ENCODE assay signal across 1 cellular context in the genomic region with DNA sequence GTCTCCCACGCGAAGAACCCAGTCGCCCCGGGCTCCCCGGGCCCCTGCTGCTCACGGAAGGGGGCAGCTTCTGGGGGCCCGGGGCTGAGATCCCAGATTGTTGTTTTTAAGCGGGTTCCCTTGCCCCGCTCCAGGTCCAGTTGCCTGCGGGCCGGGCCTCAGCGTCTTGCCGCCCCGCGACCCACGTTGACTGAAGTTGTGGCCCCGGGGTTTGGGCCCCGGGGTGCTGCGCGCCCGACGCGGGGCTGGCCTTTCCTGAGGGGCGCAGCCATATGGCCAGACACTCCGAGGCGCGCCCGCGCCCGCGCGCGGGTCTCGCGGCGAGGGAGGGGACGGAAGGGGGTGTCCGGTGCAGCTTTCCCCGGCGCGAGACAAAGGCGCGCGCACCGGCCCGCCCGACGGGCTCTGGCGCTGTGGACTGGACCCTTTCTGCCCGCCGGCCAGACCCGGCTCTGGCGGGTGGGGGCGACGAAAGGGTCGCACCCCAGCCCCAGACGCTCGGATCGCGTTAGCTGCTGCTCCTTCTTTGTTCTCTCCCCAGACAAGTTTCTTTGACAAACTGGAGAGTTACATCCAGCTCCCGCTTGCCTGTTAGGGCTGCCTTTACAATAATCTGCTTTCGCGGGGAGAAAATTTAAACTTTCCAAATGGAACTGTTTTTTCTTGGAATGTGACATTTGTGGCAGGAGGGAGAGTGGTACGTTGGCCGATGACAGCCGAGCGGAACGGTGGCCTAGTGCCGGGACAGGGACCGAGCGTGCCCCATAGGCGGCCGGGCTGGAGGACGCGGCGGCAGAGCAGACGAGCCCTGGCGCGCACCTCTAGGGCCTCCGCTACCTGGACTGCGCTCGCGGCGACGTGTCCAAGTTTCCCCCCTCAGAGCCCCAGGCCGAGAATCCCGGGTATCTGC.
A peak's percentile ranks its signal among the peaks of the same experiment; 100 is the strongest.
TF ChIP-seq lines count a peak whose summit lies in the region.

No MANE protein-coding gene starts in this region.

TF ChIP-seq in HepG2, 621 proteins besides CTCF, POLR2A, EP300 and RAD21 (continued from another document):
- TF ChIP-seq MTF2 (CRISPR knock-in tag; IDR thresholded peaks at IDR 0.05; ENCODE audit: borderline replicate concordance), result 0 out of 2 replicates have a peak, but pooled peaks have one; percentile 26
- TF ChIP-seq TRIM24 (CRISPR knock-in tag; IDR thresholded peaks at IDR 0.05), result no peak
- TF ChIP-seq ZC3H13 (CRISPR knock-in tag; IDR thresholded peaks at IDR 0.05), result 0 out of 2 replicates have a peak, but pooled peaks have one; percentile 34
- no peak for TF ChIP-seq ZBTB3 (CRISPR knock-in tag; IDR thresholded peaks at IDR 0.05; ENCODE audit: borderline replicate concordance, low read depth)
- peak; percentile 52 for TF ChIP-seq ZNF777 (CRISPR knock-in tag; IDR thresholded peaks at IDR 0.05)
- TF ChIP-seq EZH2 (conservative IDR thresholded peaks at IDR 0.05; ENCODE audit: low read depth, low read length), result peak; percentile 95; the same call in 1 of the 2 replicates
